Comparison of ENCODE assay signal across 18 cellular contexts in the genomic region with DNA sequence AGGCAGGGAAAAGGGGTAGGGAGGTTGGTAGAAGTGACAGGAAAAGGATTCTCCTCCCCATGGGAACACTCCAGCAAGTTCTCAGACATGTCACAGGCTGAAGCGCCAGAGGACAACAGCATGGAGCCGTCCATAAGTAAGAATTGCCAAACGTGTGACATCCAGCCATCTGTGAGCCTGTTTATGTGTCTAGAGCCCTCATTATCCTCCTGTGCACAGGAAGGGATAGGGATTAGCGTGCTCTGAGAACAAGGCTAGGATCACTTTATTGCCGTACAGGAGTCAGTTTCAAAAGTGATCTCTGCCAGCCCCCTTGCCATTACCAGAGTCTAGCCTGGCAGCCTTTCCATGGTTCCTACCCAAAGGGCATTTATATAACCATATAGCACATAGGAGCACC.
"Had no signal": no experiment of that assay in that cellular context is flagged by ENCODE, and none has a peak within 500 bp of the region (broad histone marks: within the 10 kb centered on the region; RNA-seq: fewer than 3 reads in every experiment).

No MANE protein-coding gene starts in this region.

- H3K27ac ChIP-seq: heart left ventricle, spleen, suprapubic skin, tibial artery, upper lobe of right lung had no signal

- H3K9me3 ChIP-seq: spleen, suprapubic skin, tibial artery, upper lobe of right lung had no signal

- H3K4me1 ChIP-seq: spleen, suprapubic skin, tibial artery, upper lobe of right lung had no signal

- ATAC-seq: naive thymus-derived CD4-positive, alpha-beta T cell; right cardiac atrium; upper lobe of right lung; WTC11 had no signal

- H3K4me3 ChIP-seq: heart left ventricle, spleen, suprapubic skin, tibial artery, upper lobe of right lung had no signal

- H3K36me3 ChIP-seq: heart left ventricle, spleen, suprapubic skin, tibial artery, upper lobe of right lung had no signal

- DNase-seq: activated CD4-positive, alpha-beta memory T cell treated with anti-CD3 and anti-CD28 coated beads, Interleukin-2, amount 10 ng/mL, durations not matched to agents 7 days and 5 days; activated CD4-positive, alpha-beta T cell treated with anti-CD3 and anti-CD28 coated beads for 1 hour; activated CD4-positive, alpha-beta T cell treated with anti-CD3 and anti-CD28 coated beads, Interleukin-2, amount 10 ng/mL, durations not matched to agents 7 days and 5 days; activated T-cell treated with anti-CD3 and anti-CD28 coated beads, Interleukin-2, amount 50 U/mL, for 48 hours; foreskin fibroblast; heart left ventricle; immature natural killer cell; midbrain; naive thymus-derived CD4-positive, alpha-beta T cell; right cardiac atrium; spleen; stimulated activated naive CD4-positive, alpha-beta T cell; T-helper 2 cell; tibial artery; upper lobe of right lung had no signal

- H3K27me3 ChIP-seq: heart left ventricle, spleen, tibial artery, upper lobe of right lung had no signal

- FAIRE-seq: endothelial cell of umbilical vein had no signal
